In genomic region chr2:232315049-232315922, GRCh38 we compare ENCODE assay signal across 8 cellular contexts.
DNase-seq lines count a peak whose midpoint lies in the region; ATAC-seq and TF ChIP-seq lines count a peak whose summit lies in the region.

No MANE protein-coding gene starts in this region.

- ATAC-seq in HG02938 (IDR thresholded peaks at IDR 0.05; ENCODE audit: unreplicated experiment) = peak; percentile 92

- no peak for TF ChIP-seq CTCF in GM13977 (IDR thresholded peaks at IDR 0.05; ENCODE audit: extremely low read depth, insufficient read depth, missing control alignments)

- H3K27me3 ChIP-seq in SJCRH30 = no peaks in the 10 kb centered on the region

- peaks cover 21% of the 10 kb centered on the region for H3K4me1 ChIP-seq in SJCRH30

- H3K36me3 ChIP-seq in SJCRH30 = peaks cover 2% of the 10 kb centered on the region; the same call in 1 of the 2 replicates

- peak overlapping the region; percentile 57 for H3K4me3 Mint-ChIP-seq in activated naive CD8-positive, alpha-beta T cell
- H3K4me3 Mint-ChIP-seq in immature natural killer cell = peak overlapping the region; percentile 72 to 93 (median 80)

- no peaks in the 10 kb centered on the region for H3K27me3 Mint-ChIP-seq in activated naive CD8-positive, alpha-beta T cell
- peaks cover 4 to 11% (median 8%) of the 10 kb centered on the region in 3 donors for H3K27me3 Mint-ChIP-seq in immature natural killer cell (ENCODE audit: low read depth in 3 of 3)

- peaks cover 10% of the 10 kb centered on the region for H3K9me3 ChIP-seq in SJCRH30 (replicated peaks)

- H3K4me1 Mint-ChIP-seq in activated naive CD8-positive, alpha-beta T cell (ENCODE audit: low read depth) = peaks cover 99% of the 10 kb centered on the region
- H3K4me1 Mint-ChIP-seq in immature natural killer cell = peaks cover 98 to 100% of the 10 kb centered on the region in 2 donors

- in situ Hi-C loops in GM13977 (cut with MboI; ENCODE audit: low pct_unique_long_range_greater_than_20kb, low sequenced_read_pairs, unreplicated experiment) = no loop called here

- H3K9me3 Mint-ChIP-seq in activated naive CD8-positive, alpha-beta T cell (ENCODE audit: low read depth) = peaks cover 4% of the 10 kb centered on the region
- H3K9me3 Mint-ChIP-seq in immature natural killer cell = no peaks in the 10 kb centered on the region

- no peak overlapping the region for H3K4me3 ChIP-seq in SJCRH30

- H3K27ac Mint-ChIP-seq in activated naive CD8-positive, alpha-beta T cell = peak overlapping the region; percentile 95
- peak overlapping the region; percentile 94 to 99 (median 97) for H3K27ac Mint-ChIP-seq in immature natural killer cell

- DNase-seq in GM13977 (ENCODE audit: low spot score) (peak; percentile 70), SJCRH30 (peak; percentile 89 to 93), immature natural killer cell (peak; percentile 83 to 87 (median 85)), DMS153 (lab: John Stamatoyannopoulos, UW) (no peak), NCI-H774 (lab: John Stamatoyannopoulos, UW) (no peak)
- peak; percentile 48 to 54 for DNase-seq in stimulated activated CD4-positive, alpha-beta T cell treated with anti-CD3 and anti-CD28 coated beads, Interleukin-2, amount 100 ng/mL, for 48 hours

- H3K27ac ChIP-seq in SJCRH30 = peak overlapping the region; percentile 87

- H3K36me3 Mint-ChIP-seq in activated naive CD8-positive, alpha-beta T cell = peaks cover 7% of the 10 kb centered on the region
- no peaks in the 10 kb centered on the region for H3K36me3 Mint-ChIP-seq in immature natural killer cell

Comparison
In these comparisons a context has a peak if more than half of its experiments do, and no peak if none do; other contexts are left out.
1. DNase-seq: peak in GM13977 (single experiment), SJCRH30 (2 of 2), immature natural killer cell (3 of 3) and stimulated activated CD4-positive, alpha-beta T cell treated with anti-CD3 and anti-CD28 coated beads, Interleukin-2, amount 100 ng/mL, for 48 hours (2 of 2); none in DMS153 (single experiment) and NCI-H774 (single experiment).